ENCODE assay signal across 9 cellular contexts in genomic region chr2:181466661-181467576, GRCh38. TPM values are rescaled to one million over a fixed set of nuclear protein-coding genes. Genes with fewer than 3 reads are reported as not detected.
DNase-seq lines count a peak whose midpoint lies in the region; ATAC-seq, FAIRE-seq and TF ChIP-seq lines count a peak whose summit lies in the region.
"Had no signal": no experiment of that assay in that cellular context is flagged by ENCODE, and none has a peak within 500 bp of the region (broad histone marks: within the 10 kb centered on the region; RNA-seq: fewer than 3 reads in every experiment).

No MANE protein-coding gene starts in this region.

- H3K4me3 Mint-ChIP-seq in CD8-positive, alpha-beta memory T cell: peak overlapping the region; percentile 60 to 89 (median 69)
- peak overlapping the region; percentile 31 to 70 for H3K4me3 Mint-ChIP-seq in activated T-cell treated with anti-CD3 and anti-CD28 coated beads, Interleukin-2, amount 50 U/mL, for 72 hours

- H2AFZ ChIP-seq in OCI-LY3 (ENCODE audit: low read depth, low read length): no peak overlapping the region

- peaks cover 8 to 82% (median 16%) of the 10 kb centered on the region in 3 donors for H3K36me3 Mint-ChIP-seq in CD8-positive, alpha-beta memory T cell
- H3K36me3 Mint-ChIP-seq in activated T-cell treated with anti-CD3 and anti-CD28 coated beads, Interleukin-2, amount 50 U/mL, for 72 hours (ENCODE audit: insufficient read depth in 2 of 2): peaks cover 3 to 12% of the 10 kb centered on the region in 2 donors

- peak; percentile 61 to 86 (median 67) for DNase-seq in CD8-positive, alpha-beta memory T cell
- peak; percentile 13 for DNase-seq in H7
- peak; percentile 74 to 81 for DNase-seq in activated T-cell treated with anti-CD3 and anti-CD28 coated beads, Interleukin-2, amount 50 U/mL, for 72 hours
- peak; percentile 73 for DNase-seq in fibroblast of the aortic adventitia (ENCODE audit: low read depth)
- peak in 5 of 6 donors; percentile 8 to 80 (median 49) for DNase-seq in pancreas
- peak; percentile 80 for DNase-seq in transverse colon

- no peak for TF ChIP-seq EP300 in transverse colon (IDR thresholded peaks at IDR 0.05; ENCODE audit: low read depth)

- H3K4me1 Mint-ChIP-seq in CD8-positive, alpha-beta memory T cell: peaks cover 81 to 98% (median 90%) of the 10 kb centered on the region in 3 donors
- peaks cover 97% of the 10 kb centered on the region for H3K4me1 Mint-ChIP-seq in activated T-cell treated with anti-CD3 and anti-CD28 coated beads, Interleukin-2, amount 50 U/mL, for 72 hours (ENCODE audit: low read depth)

- CTCF ChIA-PET in CD8-positive, alpha-beta memory T cell (lab: Charles Lee): interaction anchor here (0.6 to 3.9 kb wide), 36 partner anchors 8 to 391 kb away, joined by 3 to 52 read pairs (median 4); partner anchors contain the start of gene ITGA4

- H3K79me2 ChIP-seq in OCI-LY3 (ENCODE audit: low read length): no peaks in the 10 kb centered on the region

- H4K20me1 ChIP-seq in OCI-LY3 (ENCODE audit: insufficient read depth, low read length): no peaks in the 10 kb centered on the region

- 41 to 45% methylated on average over 4 of the region's 4 CpGs for WGBS in pancreas, 2 donors
- 46 to 50% methylated on average over 4 of the region's 4 CpGs for WGBS in transverse colon (ENCODE audit: low coverage in 1 of 2), 2 donors

- H3K27me3 ChIP-seq in CD8-positive, alpha-beta memory T cell (ENCODE audit: insufficient read depth, low read length, poor library complexity, severe bottlenecking): no peaks in the 10 kb centered on the region
- H3K27me3 ChIP-seq in H7 (ENCODE audit: control insufficient read depth, insufficient read depth, low read length) (no peaks in the 10 kb centered on the region), OCI-LY3 (ENCODE audit: low read depth, low read length) (peaks cover 17% of the 10 kb centered on the region), pancreas (no peaks in the 10 kb centered on the region), transverse colon (no peaks in the 10 kb centered on the region)

- peaks cover 76% of the 10 kb centered on the region for H3K4me1 ChIP-seq in CD8-positive, alpha-beta memory T cell (ENCODE audit: insufficient read depth, low read length)
- no peaks in the 10 kb centered on the region for H3K4me1 ChIP-seq in OCI-LY3 (ENCODE audit: low read length)
- H3K4me1 ChIP-seq in pancreas: no peaks in the 10 kb centered on the region
- peaks cover 0 to 13% (median 0%) of the 10 kb centered on the region in 4 donors for H3K4me1 ChIP-seq in transverse colon

- TF ChIP-seq CTCF in OCI-LY3 (IDR thresholded peaks at IDR 0.05; ENCODE audit: low read depth, low read length): peak; percentile 82
- peak; percentile 84 for TF ChIP-seq CTCF in fibroblast of the aortic adventitia (IDR thresholded peaks at IDR 0.05; ENCODE audit: insufficient read depth, low read length)
- TF ChIP-seq CTCF in pancreas (IDR thresholded peaks at IDR 0.05): peak; percentile 33 to 74 (median 48)
- TF ChIP-seq CTCF in transverse colon (IDR thresholded peaks at IDR 0.05): peak; percentile 68 to 83 (median 76)

- H3K4me3 ChIP-seq in CD8-positive, alpha-beta memory T cell (ENCODE audit: low read length): no peak overlapping the region
- no peak overlapping the region for H3K4me3 ChIP-seq in H7 (ENCODE audit: insufficient read depth, low read depth, low read length)
- no peak overlapping the region for H3K4me3 ChIP-seq in OCI-LY3 (ENCODE audit: low read length)
- no peak overlapping the region for H3K4me3 ChIP-seq in fibroblast of the aortic adventitia (ENCODE audit: low read depth, low read length)
- H3K4me3 ChIP-seq in pancreas: no peak overlapping the region
- no peak overlapping the region for H3K4me3 ChIP-seq in transverse colon
- H3K4me3 ChIP-seq: SK-N-MC had no signal

- no peaks in the 10 kb centered on the region for H3K9me3 ChIP-seq in CD8-positive, alpha-beta memory T cell (ENCODE audit: low read length)
- no peaks in the 10 kb centered on the region for H3K9me3 ChIP-seq in OCI-LY3 (ENCODE audit: insufficient read depth, low read length)
- no peaks in the 10 kb centered on the region for H3K9me3 ChIP-seq in pancreas
- no peaks in the 10 kb centered on the region for H3K9me3 ChIP-seq in transverse colon

- no peak for TF ChIP-seq POLR2A in transverse colon (IDR thresholded peaks at IDR 0.05)

- no peaks in the 10 kb centered on the region for H3K27me3 Mint-ChIP-seq in CD8-positive, alpha-beta memory T cell
- no peaks in the 10 kb centered on the region for H3K27me3 Mint-ChIP-seq in activated T-cell treated with anti-CD3 and anti-CD28 coated beads, Interleukin-2, amount 50 U/mL, for 72 hours (ENCODE audit: low read depth)

- peak overlapping the region; percentile 40 for H3K27ac ChIP-seq in CD8-positive, alpha-beta memory T cell (ENCODE audit: low read depth, low read length)
- H3K27ac ChIP-seq in OCI-LY3 (ENCODE audit: low read length) (no peak overlapping the region), pancreas (no peak overlapping the region), transverse colon (no peak overlapping the region)
- H3K27ac ChIP-seq: SK-N-MC had no signal

- intact Hi-C loops in pancreas (cut with DNase I) (no loop called here), transverse colon (cut with DNase I; ENCODE audit: low total_unique reads) (no loop called here)

- H3K36me3 ChIP-seq in CD8-positive, alpha-beta memory T cell (ENCODE audit: insufficient read depth, low read length): no peaks in the 10 kb centered on the region
- no peaks in the 10 kb centered on the region for H3K36me3 ChIP-seq in H7 (replicated peaks; ENCODE audit: control insufficient read depth, insufficient read depth, low read length)
- no peaks in the 10 kb centered on the region for H3K36me3 ChIP-seq in OCI-LY3 (replicated peaks; ENCODE audit: low read depth, low read length)
- H3K36me3 ChIP-seq in pancreas: no peaks in the 10 kb centered on the region
- no peaks in the 10 kb centered on the region for H3K36me3 ChIP-seq in transverse colon

- no peaks in the 10 kb centered on the region for H3K9me3 Mint-ChIP-seq in CD8-positive, alpha-beta memory T cell
- no peaks in the 10 kb centered on the region for H3K9me3 Mint-ChIP-seq in activated T-cell treated with anti-CD3 and anti-CD28 coated beads, Interleukin-2, amount 50 U/mL, for 72 hours

- peak overlapping the region; percentile 86 to 96 (median 92) for H3K27ac Mint-ChIP-seq in CD8-positive, alpha-beta memory T cell
- H3K27ac Mint-ChIP-seq in activated T-cell treated with anti-CD3 and anti-CD28 coated beads, Interleukin-2, amount 50 U/mL, for 72 hours: peak overlapping the region; percentile 58

- FAIRE-seq in pancreas (lab: Jason Lieb, UNC): peak; percentile 5

- ATAC-seq in activated T-cell treated with anti-CD3 and anti-CD28 coated beads, Interleukin-2, amount 50 U/mL, for 72 hours (replicated peaks in 1 of 2): peak; percentile 42 to 58
- ATAC-seq in pancreas: peak in 3 of 4 donors; percentile 53 to 63 (median 58)
- ATAC-seq in GM21423 (IDR thresholded peaks at IDR 0.05; ENCODE audit: unreplicated experiment): no peak

- POLR2A ChIA-PET in CD8-positive, alpha-beta memory T cell (lab: Charles Lee): interaction anchor here (0.6 to 2.1 kb wide), 3 partner anchors 9 to 338 kb away, joined by 3 to 15 read pairs (median 5); partner anchors contain the start of gene ITGA4

- H3K4me2 ChIP-seq in OCI-LY3 (ENCODE audit: low read length): no peak overlapping the region

- H3K9ac ChIP-seq in OCI-LY3 (ENCODE audit: low read length): no peak overlapping the region

- in situ Hi-C loops in transverse colon (cut with MboI; ENCODE audit: low pct_ligation_motif_present in 1 of 4, low pct_unique_long_range_greater_than_20kb in 1 of 4, low sequenced_read_pairs in 3 of 4): loop anchor here (5.0 to 25.0 kb wide), 7 partner anchors 162 to 1355 kb away; no protein-coding TSS in a partner anchor

RNA-seq across cellular contexts. Expression of gene ITGA4, which starts 9.7 kb away (rescaled TPM):
- total RNA-seq in CD8-positive, alpha-beta memory T cell: 100 to 1,000 TPM; 142 TPM
- 212 TPM for polyA plus RNA-seq in CD8-positive, alpha-beta memory T cell
- total RNA-seq in H7 (2014; rRNA removed; shearing (Covaris generic)): 1.6 and 2.2 TPM in 2 replicates
- total RNA-seq in activated T-cell treated with anti-CD3 and anti-CD28 coated beads, Interleukin-2, amount 50 U/mL, for 72 hours: 10 to 100 TPM; 47.3 to 47.5 TPM
- total RNA-seq in fibroblast of the aortic adventitia (ENCODE audit: low replicate concordance) (8.9 and 27.6 TPM in 2 replicates), pancreas (1 to 10 TPM in 3 of 6 donors, under 1 TPM in 3; 0.60 to 5.8 (median 1.5) TPM), transverse colon (10 to 100 TPM in 1 of 4 donors, 1 to 10 TPM in 3; 1.1 to 30.8 (median 5.1) TPM)
- polyA plus RNA-seq in pancreas: under 1 TPM; 0.15 to 0.28 TPM

Comparison
In these comparisons a context has a peak if more than half of its experiments do, and no peak if none do; other contexts are left out.
1. DNase-seq: peak in every context shown above with its lines; median percentile 80 in transverse colon; 78 in activated T-cell treated with anti-CD3 and anti-CD28 coated beads, Interleukin-2, amount 50 U/mL, for 72 hours; 73 in fibroblast of the aortic adventitia; 67 in CD8-positive, alpha-beta memory T cell; 49 in pancreas; 13 in H7.